Comparison of ENCODE assay signal across 8 cellular contexts in genomic region chr6:167827062-167827587, GRCh38. TPM values are rescaled to one million over a fixed set of nuclear protein-coding genes. Genes with fewer than 3 reads are reported as not detected.
A peak's percentile ranks its signal among the peaks of the same experiment; 100 is the strongest.
DNase-seq lines count a peak whose midpoint lies in the region; ATAC-seq and TF ChIP-seq lines count a peak whose summit lies in the region.

No MANE protein-coding gene starts in this region.

- H2AFZ ChIP-seq in smooth muscle cell (ENCODE audit: low read depth) = no peak overlapping the region

- ATAC-seq in GM19395 (IDR thresholded peaks at IDR 0.05; ENCODE audit: unreplicated experiment) = peak; percentile 37
- ATAC-seq in HG03175 (IDR thresholded peaks at IDR 0.05; ENCODE audit: unreplicated experiment) = peak; percentile 42
- ATAC-seq in left cardiac atrium = peak in 1 of 2 donors; percentile 16

- intact Hi-C loops in left cardiac atrium (cut with DNase I) = no loop called here

- peaks cover 45% of the 10 kb centered on the region for H4K20me1 ChIP-seq in smooth muscle cell (ENCODE audit: low read depth)

- H3K4me2 ChIP-seq in smooth muscle cell = peak overlapping the region; percentile 90

- H3K4me3 ChIP-seq in WERI-Rb-1 (ENCODE audit: low read depth, low read length) = peak overlapping the region; percentile 92
- peak overlapping the region; percentile 80 for H3K4me3 ChIP-seq in smooth muscle cell

- peak; percentile 51 for DNase-seq in ELR (ENCODE audit: low read depth)
- peak; percentile 30 for DNase-seq in WERI-Rb-1
- peak; percentile 49 for DNase-seq in left cardiac atrium
- DNase-seq in smooth muscle cell (lab: John Stamatoyannopoulos, UW; ENCODE audit: unreplicated experiment) = no peak
- DNase-seq in NK-92 treated with Interleukin-12 subunit alpha and Interleukin-12 subunit beta, amount 100 ng/mL, for 24 hours (lab: John Stamatoyannopoulos, UW) = no peak
- DNase-seq in A172 (ENCODE audit: low spot score) = no peak

- no peaks in the 10 kb centered on the region; the same call in none of the 2 replicates for H3K36me3 ChIP-seq in WERI-Rb-1
- H3K36me3 ChIP-seq in smooth muscle cell (ENCODE audit: low read depth) = no peaks in the 10 kb centered on the region

- H3K4me1 ChIP-seq in smooth muscle cell (ENCODE audit: low read depth) = peaks cover 38% of the 10 kb centered on the region

- TF ChIP-seq CTCF in WERI-Rb-1 (IDR thresholded peaks at IDR 0.05; ENCODE audit: low read depth, low read length) = no peak
- no peak for TF ChIP-seq CTCF in smooth muscle cell (IDR thresholded peaks at IDR 0.05; ENCODE audit: borderline replicate concordance, insufficient read depth, poor library complexity, severe bottlenecking)

- 0% methylated on average over 14 of the region's 77 CpGs for WGBS in smooth muscle cell (ENCODE audit: low lambda C conversion rate)

- no peak overlapping the region for H3K9ac ChIP-seq in smooth muscle cell (ENCODE audit: low read depth)

- H3F3A ChIP-seq in smooth muscle cell (ENCODE audit: low read depth) = peaks cover 21% of the 10 kb centered on the region

- no peaks in the 10 kb centered on the region for H3K27me3 ChIP-seq in WERI-Rb-1 (ENCODE audit: insufficient read depth, low read depth, severe bottlenecking)
- H3K27me3 ChIP-seq in smooth muscle cell (ENCODE audit: low read depth) = no peaks in the 10 kb centered on the region

- peak overlapping the region; percentile 71 for H3K27ac ChIP-seq in WERI-Rb-1
- H3K27ac ChIP-seq in smooth muscle cell (ENCODE audit: low read depth) = no peak overlapping the region

- H3K9me3 ChIP-seq in WERI-Rb-1 (ENCODE audit: severe bottlenecking) (no peaks in the 10 kb centered on the region), smooth muscle cell (replicated peaks; ENCODE audit: low read depth) (no peaks in the 10 kb centered on the region)

- H3K79me2 ChIP-seq in smooth muscle cell (ENCODE audit: low read depth) = peaks cover 46% of the 10 kb centered on the region

RNA-seq across cellular contexts. Expression of gene AFDN, which starts 0.4 kb away (rescaled TPM):
- total RNA-seq in left cardiac atrium (10 to 100 TPM; 53.9 to 57.1 TPM), smooth muscle cell (98.8 and 125 TPM in 2 replicates)
- polyA plus RNA-seq in smooth muscle cell = 52.3 and 83.7 TPM in 2 replicates
- total RNA-seq in A172 (2014; rRNA removed; shearing (Covaris generic)) = 29.9 and 36.3 TPM in 2 replicates

Comparison
In these comparisons a context has a peak if more than half of its experiments do, and no peak if none do; other contexts are left out.
1. DNase-seq: peak in ELR (single experiment), WERI-Rb-1 (single experiment) and left cardiac atrium (single experiment); none in smooth muscle cell (single experiment), NK-92 treated with Interleukin-12 subunit alpha and Interleukin-12 subunit beta, amount 100 ng/mL, for 24 hours (single experiment) and A172 (single experiment).